8 cellular contexts compared by ENCODE assay signal in the genomic region with DNA sequence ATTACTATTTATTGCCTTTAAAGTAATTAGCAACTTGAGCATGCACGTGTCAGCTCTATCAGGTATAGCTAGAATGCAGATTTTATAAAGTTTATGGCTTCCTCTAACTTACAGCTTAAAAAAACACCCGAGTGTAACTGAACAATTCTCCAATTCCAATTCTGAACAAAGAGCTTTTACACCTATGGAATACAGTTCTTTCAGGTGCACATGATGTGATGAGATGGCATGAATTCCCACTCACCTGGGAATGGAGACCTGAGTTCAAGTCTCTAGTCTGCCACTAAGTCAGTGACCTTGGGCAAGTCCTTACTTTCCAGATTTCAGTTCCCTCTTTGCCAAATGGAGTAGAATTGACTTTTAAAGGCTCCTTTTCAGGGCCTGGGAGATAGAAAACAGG. TPM values are rescaled to one million over a fixed set of nuclear protein-coding genes. Genes with fewer than 3 reads are reported as not detected.
DNase-seq lines count a peak whose midpoint lies in the region; ATAC-seq and TF ChIP-seq lines count a peak whose summit lies in the region.

No MANE protein-coding gene starts in this region.

- H3K4me1 ChIP-seq in Panc1 (ENCODE audit: control insufficient read depth, insufficient read depth, low read length) = peaks cover 17% of the 10 kb centered on the region
- peaks cover 37 to 49% (median 41%) of the 10 kb centered on the region in 4 donors for H3K4me1 ChIP-seq in esophagus muscularis mucosa

- WGBS in esophagus muscularis mucosa = 0% methylated on average over 2 of the region's 2 CpGs

- H3K4me3 ChIP-seq in GM12865 (ENCODE audit: low read depth, low read length) (peak overlapping the region; percentile 97), Panc1 (ENCODE audit: low read depth in 2 of 2, low read length in 2 of 2) (peak overlapping the region; percentile 85 to 88), esophagus muscularis mucosa (peak overlapping the region; percentile 78 to 94 (median 93))

- no peak for TF ChIP-seq POLR2A in esophagus muscularis mucosa (IDR thresholded peaks at IDR 0.05; ENCODE audit: low read depth)

- no TSS peak for BruUV-seq in Panc1 (replicated peaks; lab: Mats Ljungman, UMichigan)

- H3K27me3 ChIP-seq in Panc1 (ENCODE audit: control insufficient read depth, insufficient read depth, low read length) (no peaks in the 10 kb centered on the region), esophagus muscularis mucosa (no peaks in the 10 kb centered on the region)

- intact Hi-C loops in Panc1 (cut with micrococcal nuclease; ENCODE audit: unreplicated experiment) (loop anchor here (5.0 kb wide), 2 partner anchors 164 to 229 kb away; no protein-coding TSS in a partner anchor), esophagus muscularis mucosa (cut with DNase I) (loop anchor here (5.0 to 10.0 kb wide), 3 partner anchors 214 to 1948 kb away; a partner anchor contains a TSS)

- H3K36me3 ChIP-seq in Panc1 (ENCODE audit: control insufficient read depth, insufficient read depth, low read length) (peaks cover 36% of the 10 kb centered on the region), esophagus muscularis mucosa (peaks cover 5 to 34% (median 19%) of the 10 kb centered on the region in 4 donors)

- POLR2A ChIA-PET in Panc1 (lab: Charles Lee) = interaction anchor here (0.6 to 1.5 kb wide), 2 partner anchors 114 to 160 kb away, joined by 5 read pairs; no protein-coding TSS in a partner anchor

- TF ChIP-seq EP300 in esophagus muscularis mucosa (IDR thresholded peaks at IDR 0.05) = no peak

- DNase-seq in GM12865 (ENCODE audit: low read depth) (no peak), Panc1 (ENCODE audit: low read depth, low spot score) (no peak), esophagus muscularis mucosa (ENCODE audit: extremely low spot score) (no peak), pons (ENCODE audit: low spot score) (peak; percentile 66), NCI-H524 treated with DMSO at 0.1 percent for 48 hours (lab: John Stamatoyannopoulos, UW) (no peak), amniotic stem cell (lab: John Stamatoyannopoulos, UW) (no peak), mesenteric fat pad (ENCODE audit: low spot score) (no peak)

- no peaks in the 10 kb centered on the region for H3K9me3 ChIP-seq in Panc1 (ENCODE audit: control insufficient read depth, insufficient read depth, low read depth, low read length)
- H3K9me3 ChIP-seq in esophagus muscularis mucosa = no peaks in the 10 kb centered on the region

- in situ Hi-C loops in Panc1 (cut with HindIII; ENCODE audit: low pct_unique_long_range_greater_than_20kb, low sequenced_read_pairs) = no loop called here

- H3K27ac ChIP-seq in Panc1 (ENCODE audit: low read length) (peak overlapping the region; percentile 93), esophagus muscularis mucosa (replicated peaks in 1 of 4) (peak overlapping the region; percentile 99 to 100 (median 100))

- CTCF ChIA-PET in Panc1 (lab: Charles Lee) = no interaction called here

- no peak for ATAC-seq in Panc1
- no peak for ATAC-seq in HG02938 (IDR thresholded peaks at IDR 0.05; ENCODE audit: unreplicated experiment)

- no peak for TF ChIP-seq CTCF in GM12865 (IDR thresholded peaks at IDR 0.05; ENCODE audit: insufficient read depth, low read depth, low read length, missing control alignments)
- TF ChIP-seq CTCF in Panc1 (IDR thresholded peaks at IDR 0.05) = no peak
- TF ChIP-seq CTCF in esophagus muscularis mucosa (IDR thresholded peaks at IDR 0.05) = no peak

RNA-seq across cellular contexts. Expression of a gene that starts 1.8 kb away (rescaled TPM):
- 185 TPM for total RNA-seq in Panc1 (2021; ENCODE audit: unreplicated experiment)
- 113 TPM for polyA plus RNA-seq in Panc1 (2012; ENCODE audit: insufficient read length)
- total RNA-seq in esophagus muscularis mucosa = 100 to 1,000 TPM; 176 to 303 (median 225) TPM
- 377 TPM for total RNA-seq in mesenteric fat pad
